Comparison of ENCODE assay signal across 15 cellular contexts in the genomic region with DNA sequence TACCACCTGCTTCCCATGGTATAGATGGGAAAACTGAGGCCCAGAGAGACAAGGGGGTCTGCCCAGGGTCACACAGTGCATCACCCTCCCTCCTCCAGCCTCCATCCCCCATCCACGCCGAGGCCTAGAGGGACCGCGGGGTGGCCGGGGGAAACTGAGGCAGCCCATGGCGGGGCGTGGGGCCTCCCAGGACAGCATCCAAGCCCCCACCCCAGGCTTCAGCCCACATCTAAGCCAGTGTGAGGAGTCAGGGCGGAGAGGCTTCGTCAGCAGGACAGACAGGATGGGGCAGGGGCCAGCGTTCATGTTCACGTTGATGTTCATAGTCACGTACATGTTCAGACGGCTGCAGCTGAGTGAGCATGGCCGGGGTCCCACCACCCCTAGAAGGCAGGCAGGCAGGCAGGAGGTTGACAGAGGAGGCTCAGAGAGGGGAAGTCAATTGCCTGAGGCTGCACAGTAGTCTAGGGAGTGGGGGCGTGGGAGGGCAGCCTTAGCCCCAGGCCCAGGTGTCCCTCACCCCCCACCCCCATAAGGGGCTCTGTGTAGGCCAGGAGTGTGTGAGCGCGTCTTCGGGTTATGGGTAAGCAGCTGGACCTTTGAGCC. TPM values are rescaled to one million over a fixed set of nuclear protein-coding genes. Genes with fewer than 3 reads are reported as not detected.
DNase-seq lines count a peak whose midpoint lies in the region; TF ChIP-seq lines count a peak whose summit lies in the region.
"Had no signal": no experiment of that assay in that cellular context is flagged by ENCODE, and none has a peak within 500 bp of the region (broad histone marks: within the 10 kb centered on the region; RNA-seq: fewer than 3 reads in every experiment).

No MANE protein-coding gene starts in this region.

- H3K18ac ChIP-seq in mesenchymal stem cell (ENCODE audit: low read depth in 1 of 2, low read length in 2 of 2): peak overlapping the region in 1 of 2 experiments; percentile 92

- peaks cover 11% of the 10 kb centered on the region for H3K27me3 Mint-ChIP-seq in HFFc6 (ENCODE audit: insufficient read depth)
- H3K27me3 Mint-ChIP-seq: CD4-positive, alpha-beta memory T cell; central memory CD8-positive, alpha-beta T cell had no signal

- peak overlapping the region in 1 of 2 experiments; percentile 95 for H3K23ac ChIP-seq in mesenchymal stem cell (ENCODE audit: low read length in 2 of 2)

- in situ Hi-C loops in brain microvascular endothelial cell (cut with HindIII; ENCODE audit: low pct_ligation_motif_present, low sequenced_read_pairs): no loop called here

- H3K27ac ChIP-seq in brain microvascular endothelial cell (peak overlapping the region; percentile 91), mesenchymal stem cell (ENCODE audit: low read length, poor library complexity, severe bottlenecking) (no peak overlapping the region), substantia nigra (ENCODE audit: low read depth, low read length, poor library complexity, severe bottlenecking) (peak overlapping the region; percentile 79)

- H2BK5ac ChIP-seq in mesenchymal stem cell (ENCODE audit: low read depth, low read length, poor library complexity, severe bottlenecking): no peak overlapping the region

- H3K36me3 ChIP-seq in brain microvascular endothelial cell (replicated peaks): peaks cover 53% of the 10 kb centered on the region
- peaks cover 59 to 63% of the 10 kb centered on the region in 2 experiments for H3K36me3 ChIP-seq in mesenchymal stem cell (ENCODE audit: control insufficient read depth in 1 of 2, insufficient read depth in 2 of 2, low read depth in 1 of 2, low read length in 2 of 2)

- H3K9me3 Mint-ChIP-seq in HFFc6: no peaks in the 10 kb centered on the region
- H3K9me3 Mint-ChIP-seq: CD4-positive, alpha-beta memory T cell; central memory CD8-positive, alpha-beta T cell had no signal

- TF ChIP-seq CTCF in HFFc6 (IDR thresholded peaks at IDR 0.05) (no peak), brain microvascular endothelial cell (IDR thresholded peaks at IDR 0.05; ENCODE audit: low read depth, low read length, missing control alignments) (no peak)

- H2BK12ac ChIP-seq in mesenchymal stem cell (ENCODE audit: low read length in 2 of 2): peak overlapping the region in 1 of 2 experiments; percentile 99

- H2BK120ac ChIP-seq in mesenchymal stem cell (ENCODE audit: low read depth, low read length): no peak overlapping the region

- H4K91ac ChIP-seq in mesenchymal stem cell (ENCODE audit: low read length): peak overlapping the region; percentile 0

- H3K9me3 ChIP-seq in mesenchymal stem cell (ENCODE audit: control insufficient read depth, low read length): no peaks in the 10 kb centered on the region

- no peak overlapping the region for H2AFZ ChIP-seq in mesenchymal stem cell (ENCODE audit: low read depth, low read length)

- peaks cover 22% of the 10 kb centered on the region for H3K4me1 Mint-ChIP-seq in HFFc6 (ENCODE audit: low read depth)
- H3K4me1 Mint-ChIP-seq: CD4-positive, alpha-beta memory T cell; central memory CD8-positive, alpha-beta T cell had no signal

- peak overlapping the region; percentile 66; the same call in 1 of the 2 replicates for H3K27ac Mint-ChIP-seq in HFFc6

- H3K4me3 ChIP-seq in brain microvascular endothelial cell (ENCODE audit: low read depth, low read length) (no peak overlapping the region), mesenchymal stem cell (ENCODE audit: insufficient read depth in 1 of 2, low read depth in 1 of 2, low read length in 2 of 2) (no peak overlapping the region)

- H2AK5ac ChIP-seq in mesenchymal stem cell (ENCODE audit: low read length, severe bottlenecking): no peak overlapping the region

- peak overlapping the region; percentile 66 for H3K9ac ChIP-seq in mesenchymal stem cell (ENCODE audit: low read length)

- intact Hi-C loops in posterior cingulate gyrus (cut with DNase I): no loop called here

- H3K27me3 ChIP-seq in brain microvascular endothelial cell (replicated peaks): no peaks in the 10 kb centered on the region
- H3K27me3 ChIP-seq in mesenchymal stem cell (ENCODE audit: control insufficient read depth in 1 of 2, insufficient read depth in 1 of 2, low read length in 2 of 2): no peaks in the 10 kb centered on the region

- H3K4me1 ChIP-seq in mesenchymal stem cell (ENCODE audit: control insufficient read depth, insufficient read depth, low read depth, low read length): peaks cover 35% of the 10 kb centered on the region

- H3K79me1 ChIP-seq in mesenchymal stem cell (replicated peaks; ENCODE audit: low read length, poor library complexity, severe bottlenecking): peaks cover 44% of the 10 kb centered on the region

- H3K14ac ChIP-seq in mesenchymal stem cell (ENCODE audit: low read length in 2 of 2): peak overlapping the region in 1 of 2 experiments; percentile 86

- H3K36me3 Mint-ChIP-seq in HFFc6 (ENCODE audit: low read depth): peaks cover 4% of the 10 kb centered on the region; the same call in 1 of the 2 replicates

- H3K4me3 Mint-ChIP-seq in HFFc6: no peak overlapping the region; the same call in 1 of the 2 replicates
- H3K4me3 Mint-ChIP-seq: CD4-positive, alpha-beta memory T cell; central memory CD8-positive, alpha-beta T cell had no signal

- H3K4me2 ChIP-seq in mesenchymal stem cell (ENCODE audit: low read length, poor library complexity, severe bottlenecking): no peak overlapping the region

- WGBS in mesenchymal stem cell: 78% methylated on average over 17 of the region's 18 CpGs

- H3K4ac ChIP-seq in mesenchymal stem cell (ENCODE audit: low read depth in 1 of 2, low read length in 2 of 2): peak overlapping the region in 1 of 2 experiments; percentile 89

- peak overlapping the region; percentile 71 for H4K8ac ChIP-seq in mesenchymal stem cell (ENCODE audit: low read length)

- DNase-seq in HFFc6 (no peak), brain microvascular endothelial cell (no peak), mesenchymal stem cell (no peak), substantia nigra (lab: John Stamatoyannopoulos, UW) (no peak), posterior cingulate gyrus (no peak), DMS79 (lab: John Stamatoyannopoulos, UW) (no peak), NCI-H2081 treated with DMSO at 0.1 percent for 48 hours (lab: John Stamatoyannopoulos, UW) (no peak)
- DNase-seq: activated CD4-positive, alpha-beta T cell treated with anti-CD3 and anti-CD28 coated beads, Interleukin-2, amount 50 U/mL, for 1 hour; NCI-H2107; stimulated activated CD4-positive, alpha-beta T cell treated with anti-CD3 and anti-CD28 coated beads, Interleukin-15, amount 100 ng/mL, for 24 hours; T-helper 1 cell had no signal

- H2BK15ac ChIP-seq in mesenchymal stem cell (ENCODE audit: low read depth, poor library complexity, severe bottlenecking): no peak overlapping the region

RNA-seq across cellular contexts. Expression of a gene that starts 23.3 kb away (rescaled TPM):
- not detected for total RNA-seq in HFFc6 (2021; fragmentation: NEBNext Ultra II Directional; extraction: Animal tissue kit (Norgen Biotek cat#: 25700))
- polyA plus RNA-seq in mesenchymal stem cell (2013, experiment 1 of 2): 0.18 TPM
- not detected for polyA plus RNA-seq in mesenchymal stem cell (2013, experiment 2 of 2)
- total RNA-seq: CD4-positive, alpha-beta memory T cell had no signal
- polyA plus RNA-seq: CD4-positive, alpha-beta memory T cell; neural cell had no signal

RNA-seq across cellular contexts. Expression of a gene that starts 26.2 kb away (rescaled TPM):
- total RNA-seq in HFFc6 (2021; fragmentation: NEBNext Ultra II Directional; extraction: Animal tissue kit (Norgen Biotek cat#: 25700)): not detected
- polyA plus RNA-seq in mesenchymal stem cell (2013, experiment 1 of 2): not detected
- not detected for polyA plus RNA-seq in mesenchymal stem cell (2013, experiment 2 of 2)
- total RNA-seq: CD4-positive, alpha-beta memory T cell; G401 had no signal
- polyA plus RNA-seq: CD4-positive, alpha-beta memory T cell; neural cell had no signal

RNA-seq across cellular contexts. Expression of a gene that starts 43.4 kb away (rescaled TPM):
- 10 to 100 TPM; 14.3 to 20.4 (median 17.0) TPM for total RNA-seq in HFFc6 (2021; fragmentation: NEBNext Ultra II Directional; extraction: Animal tissue kit (Norgen Biotek cat#: 25700))
- 4.2 TPM for polyA plus RNA-seq in mesenchymal stem cell (2013, experiment 1 of 2)
- polyA plus RNA-seq in mesenchymal stem cell (2013, experiment 2 of 2): 3.8 TPM

RNA-seq across cellular contexts. Expression of a gene that starts 49.1 kb away (rescaled TPM):
- 10 to 100 TPM; 43.9 to 56.8 (median 46.0) TPM for total RNA-seq in HFFc6 (2021; fragmentation: NEBNext Ultra II Directional; extraction: Animal tissue kit (Norgen Biotek cat#: 25700))
- 30.7 TPM for polyA plus RNA-seq in mesenchymal stem cell (2013, experiment 1 of 2)
- 28.8 TPM for polyA plus RNA-seq in mesenchymal stem cell (2013, experiment 2 of 2)
